In the genomic region with DNA sequence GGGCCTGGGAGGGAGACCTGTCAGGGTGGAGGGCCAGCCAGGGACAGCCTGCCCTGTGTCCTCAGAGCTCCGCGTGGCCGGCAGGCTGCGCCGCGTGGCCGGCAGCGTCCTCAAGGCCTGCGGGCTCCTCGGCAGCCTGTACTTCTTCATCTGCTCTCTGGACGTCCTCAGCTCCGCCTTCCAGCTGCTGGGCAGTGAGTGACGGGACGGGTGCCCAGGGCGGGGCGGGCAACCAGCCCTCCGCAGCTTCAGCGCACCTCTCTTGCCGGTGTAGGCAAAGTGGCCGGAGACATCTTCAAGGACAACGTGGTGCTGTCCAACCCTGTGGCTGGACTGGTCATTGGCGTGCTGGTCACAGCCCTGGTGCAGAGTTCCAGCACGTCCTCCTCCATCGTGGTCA, we compare ENCODE assay signal across 17 cellular contexts. TPM values are rescaled to one million over a fixed set of nuclear protein-coding genes. Genes with fewer than 3 reads are reported as not detected.
A peak's percentile ranks its signal among the peaks of the same experiment; 100 is the strongest.
DNase-seq lines count a peak whose midpoint lies in the region; ATAC-seq and TF ChIP-seq lines count a peak whose summit lies in the region.
"Had no signal": no experiment of that assay in that cellular context is flagged by ENCODE, and none has a peak within 500 bp of the region (broad histone marks: within the 10 kb centered on the region; RNA-seq: fewer than 3 reads in every experiment).

No MANE protein-coding gene starts in this region.

- no peaks in the 10 kb centered on the region for H3K27me3 ChIP-seq in A673 (replicated peaks; ENCODE audit: insufficient read depth, low read depth, low read length, poor library complexity)

- H3K9me3 ChIP-seq in A673 (ENCODE audit: low read depth, low read length, poor library complexity, severe bottlenecking): no peaks in the 10 kb centered on the region

- intact Hi-C loops in A673 (cut with micrococcal nuclease; ENCODE audit: unreplicated experiment): no loop called here

- H3K4me3 ChIP-seq in A673 (ENCODE audit: low read depth, low read length, poor library complexity, severe bottlenecking): no peak overlapping the region
- H3K4me3 ChIP-seq: Peyer's patch had no signal

- H3K4me1 ChIP-seq in A673 (ENCODE audit: insufficient read depth, low read length, poor library complexity, severe bottlenecking): peaks cover 10% of the 10 kb centered on the region

- H3K27ac Mint-ChIP-seq in naive thymus-derived CD8-positive, alpha-beta T cell: no peak overlapping the region
- H3K27ac Mint-ChIP-seq: CD4-positive, CD25-positive, alpha-beta regulatory T cell had no signal

- DNase-seq in LHCN-M2 (ENCODE audit: low read depth) (peak; percentile 41), myocyte (ENCODE audit: low read depth) (peak; percentile 64), A673 (ENCODE audit: low spot score) (no peak)
- no peak for DNase-seq in central memory CD4-positive, alpha-beta T cell
- no peak for DNase-seq in naive thymus-derived CD8-positive, alpha-beta T cell
- DNase-seq: CD4-positive, CD25-positive, alpha-beta regulatory T cell; COR-L47; DMS79 treated with DMSO at 0.1 percent for 48 hours; KBM-7; NCI-H1105; NCI-H146; NCI-H2029; NK-92 treated with Interleukin-12 subunit alpha and Interleukin-12 subunit beta, amount 100 ng/mL, for 24 hours; Peyer's patch had no signal

- H3K27ac ChIP-seq in 22Rv1 (peak overlapping the region; percentile 48), A673 (ENCODE audit: low read depth, low read length, poor library complexity, severe bottlenecking) (no peak overlapping the region)
- H3K27ac ChIP-seq: Peyer's patch had no signal

- H3K36me3 Mint-ChIP-seq in naive thymus-derived CD8-positive, alpha-beta T cell: peaks cover 0 to 2% (median 1%) of the 10 kb centered on the region in 3 donors
- H3K36me3 Mint-ChIP-seq: CD4-positive, CD25-positive, alpha-beta regulatory T cell had no signal

- no TSS peak for BruUV-seq in A673 (replicated peaks; lab: Mats Ljungman, UMichigan)

- H3K27me3 Mint-ChIP-seq in naive thymus-derived CD8-positive, alpha-beta T cell: peaks cover 2 to 24% (median 3%) of the 10 kb centered on the region in 5 donors

- H3K9me3 Mint-ChIP-seq in naive thymus-derived CD8-positive, alpha-beta T cell: no peaks in the 10 kb centered on the region
- H3K9me3 Mint-ChIP-seq: CD4-positive, CD25-positive, alpha-beta regulatory T cell had no signal

- TF ChIP-seq CTCF in 22Rv1 (IDR thresholded peaks at IDR 0.05): no peak
- no peak for TF ChIP-seq CTCF in A673 (conservative IDR thresholded peaks at IDR 0.05; ENCODE audit: low read depth, low read length)

- POLR2A ChIA-PET in naive thymus-derived CD8-positive, alpha-beta T cell (lab: Charles Lee): no interaction called here
- POLR2A ChIA-PET in A673 (lab: Charles Lee; ENCODE audit: low non-redundant PET): no interaction called here

- no peaks in the 10 kb centered on the region for H3K36me3 ChIP-seq in A673 (ENCODE audit: insufficient read depth, low read length, poor library complexity, severe bottlenecking)
- H3K36me3 ChIP-seq: Peyer's patch had no signal

- no peak for ATAC-seq in naive thymus-derived CD8-positive, alpha-beta T cell
- ATAC-seq: SK-N-SH treated with all-trans-retinoic acid at 6 μM for 48 hours had no signal

- H3K4me1 Mint-ChIP-seq in naive thymus-derived CD8-positive, alpha-beta T cell: peaks cover 5 to 13% (median 9%) of the 10 kb centered on the region in 4 donors

- H3K4me3 Mint-ChIP-seq in naive thymus-derived CD8-positive, alpha-beta T cell: no peak overlapping the region
- H3K4me3 Mint-ChIP-seq: CD4-positive, CD25-positive, alpha-beta regulatory T cell had no signal

- CTCF ChIA-PET in A673 (lab: Charles Lee): interaction anchor here (0.6 kb wide), 1 partner anchor 9 kb away, joined by 9 read pairs; no protein-coding TSS in a partner anchor

RNA-seq across cellular contexts. Expression of a gene that starts 1.8 kb away (rescaled TPM):
- total RNA-seq in LHCN-M2 (2014; rRNA removed) (0.06 TPM in 1 of 2 replicates, not detected in the other), myocyte (0.56 and 0.62 TPM in 2 replicates), A673 (2021) (not detected in 2 replicates)
- polyA plus RNA-seq in LHCN-M2 (2012): 0.05 TPM
- 0.30 TPM for polyA plus RNA-seq in myocyte (2012)
- not detected for total RNA-seq in naive thymus-derived CD8-positive, alpha-beta T cell
- not detected for polyA plus RNA-seq in naive thymus-derived CD8-positive, alpha-beta T cell
- total RNA-seq: CD4-positive, CD25-positive, alpha-beta regulatory T cell; H4 had no signal
- polyA plus RNA-seq: CD4-positive, CD25-positive, alpha-beta regulatory T cell had no signal

RNA-seq across cellular contexts. Expression of a gene that starts 5.2 kb away (rescaled TPM):
- 0.06 and 0.23 TPM in 2 replicates for total RNA-seq in LHCN-M2 (2014; rRNA removed)
- 0.12 TPM for polyA plus RNA-seq in LHCN-M2 (2012)
- total RNA-seq in myocyte: not detected in 2 replicates
- polyA plus RNA-seq in myocyte (2012): 0.84 TPM
- total RNA-seq in naive thymus-derived CD8-positive, alpha-beta T cell: under 1 TPM in 1 of 2 experiments, not detected in 1; 0.21 TPM
- polyA plus RNA-seq in naive thymus-derived CD8-positive, alpha-beta T cell: not detected
- total RNA-seq in A673 (2021): 0.17 TPM in 1 of 2 replicates, not detected in the other
- total RNA-seq: CD4-positive, CD25-positive, alpha-beta regulatory T cell; H4; Peyer's patch had no signal
- polyA plus RNA-seq: CD4-positive, CD25-positive, alpha-beta regulatory T cell had no signal

RNA-seq across cellular contexts. Expression of a gene that starts 7.5 kb away (rescaled TPM):
- total RNA-seq in LHCN-M2 (2014; rRNA removed) (4.1 and 4.4 TPM in 2 replicates), myocyte (1.4 and 2.0 TPM in 2 replicates), A673 (2021) (0.37 TPM in 1 of 2 replicates, not detected in the other)
- polyA plus RNA-seq in LHCN-M2 (2012): 2.9 TPM
- polyA plus RNA-seq in myocyte (2012): 2.8 TPM
- total RNA-seq in naive thymus-derived CD8-positive, alpha-beta T cell: under 1 TPM; 0.30 to 0.47 TPM
- not detected for polyA plus RNA-seq in naive thymus-derived CD8-positive, alpha-beta T cell
- total RNA-seq: CD4-positive, CD25-positive, alpha-beta regulatory T cell had no signal
- polyA plus RNA-seq: CD4-positive, CD25-positive, alpha-beta regulatory T cell had no signal

RNA-seq across cellular contexts. Expression of a gene that starts 8.6 kb away (rescaled TPM):
- total RNA-seq in LHCN-M2 (2014; rRNA removed) (517 and 586 TPM in 2 replicates), myocyte (211 and 249 TPM in 2 replicates), A673 (2021) (645 and 714 TPM in 2 replicates)
- polyA plus RNA-seq in LHCN-M2 (2012): 818 TPM
- polyA plus RNA-seq in myocyte (2012): 266 TPM
- total RNA-seq in naive thymus-derived CD8-positive, alpha-beta T cell: 10 to 100 TPM; 60.2 TPM
- polyA plus RNA-seq in naive thymus-derived CD8-positive, alpha-beta T cell: 10 to 100 TPM; 10.8 to 23.4 (median 22.5) TPM

RNA-seq across cellular contexts. Expression of a gene that starts 10.5 kb away (rescaled TPM):
- total RNA-seq in LHCN-M2 (2014; rRNA removed) (0.26 TPM in 1 of 2 replicates, not detected in the other), myocyte (0.21 and 0.36 TPM in 2 replicates), A673 (2021) (13.7 and 20.2 TPM in 2 replicates)
- 1.8 TPM for polyA plus RNA-seq in LHCN-M2 (2012)
- 3.7 TPM for polyA plus RNA-seq in myocyte (2012)
- total RNA-seq in naive thymus-derived CD8-positive, alpha-beta T cell: 1 to 10 TPM in 1 of 2 experiments, under 1 TPM in 1; 0.91 to 1.7 TPM
- not detected for polyA plus RNA-seq in naive thymus-derived CD8-positive, alpha-beta T cell
- total RNA-seq: H4 had no signal
- polyA plus RNA-seq: CD4-positive, CD25-positive, alpha-beta regulatory T cell had no signal

Comparison
In these comparisons a context has a peak if more than half of its experiments do, and no peak if none do; other contexts are left out.
1. DNase-seq: peak in LHCN-M2 (single experiment) and myocyte (single experiment); none in central memory CD4-positive, alpha-beta T cell (single experiment), naive thymus-derived CD8-positive, alpha-beta T cell (0 of 10) and A673 (single experiment).